Comparison of ENCODE assay signal across 2 cellular contexts in the genomic region with DNA sequence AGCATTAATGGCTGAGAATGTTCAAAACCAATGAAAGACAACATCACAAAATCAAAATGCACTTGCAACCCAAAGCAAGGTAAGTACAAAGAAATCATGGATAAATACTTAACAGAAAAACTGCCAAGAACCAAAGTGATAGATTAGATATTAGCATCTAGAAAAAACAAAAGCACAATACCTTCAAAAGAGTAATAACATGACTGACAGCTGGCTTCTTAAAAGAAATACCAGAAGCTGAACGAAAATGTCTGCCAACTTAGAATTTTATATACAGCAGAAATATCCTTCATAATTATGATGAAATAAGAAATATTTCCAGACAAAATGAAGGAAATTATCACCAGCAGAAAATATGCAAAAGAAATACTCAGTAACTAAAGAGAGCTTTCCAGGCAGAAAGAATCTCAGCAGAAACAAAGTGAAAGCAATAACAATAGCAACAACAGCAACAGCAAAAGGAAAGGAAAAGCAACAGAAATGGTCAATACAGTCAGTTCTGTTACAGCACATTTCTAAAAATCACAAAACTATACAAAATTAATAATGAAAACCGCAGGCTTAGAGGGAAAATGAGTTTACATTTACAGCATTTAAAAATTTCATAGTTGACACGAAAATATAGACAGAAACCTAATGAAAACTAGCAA.
A peak's percentile ranks its signal among the peaks of the same experiment; 100 is the strongest.
TF ChIP-seq lines count a peak whose summit lies in the region.

No MANE protein-coding gene starts in this region.

TF ChIP-seq in SK-N-SH treated with all-trans-retinoic acid at 6 μM for 48 hours, 23 proteins besides CTCF, POLR2A, EP300 and RAD21 (continued from another document):
- TF ChIP-seq, protein P1, sequence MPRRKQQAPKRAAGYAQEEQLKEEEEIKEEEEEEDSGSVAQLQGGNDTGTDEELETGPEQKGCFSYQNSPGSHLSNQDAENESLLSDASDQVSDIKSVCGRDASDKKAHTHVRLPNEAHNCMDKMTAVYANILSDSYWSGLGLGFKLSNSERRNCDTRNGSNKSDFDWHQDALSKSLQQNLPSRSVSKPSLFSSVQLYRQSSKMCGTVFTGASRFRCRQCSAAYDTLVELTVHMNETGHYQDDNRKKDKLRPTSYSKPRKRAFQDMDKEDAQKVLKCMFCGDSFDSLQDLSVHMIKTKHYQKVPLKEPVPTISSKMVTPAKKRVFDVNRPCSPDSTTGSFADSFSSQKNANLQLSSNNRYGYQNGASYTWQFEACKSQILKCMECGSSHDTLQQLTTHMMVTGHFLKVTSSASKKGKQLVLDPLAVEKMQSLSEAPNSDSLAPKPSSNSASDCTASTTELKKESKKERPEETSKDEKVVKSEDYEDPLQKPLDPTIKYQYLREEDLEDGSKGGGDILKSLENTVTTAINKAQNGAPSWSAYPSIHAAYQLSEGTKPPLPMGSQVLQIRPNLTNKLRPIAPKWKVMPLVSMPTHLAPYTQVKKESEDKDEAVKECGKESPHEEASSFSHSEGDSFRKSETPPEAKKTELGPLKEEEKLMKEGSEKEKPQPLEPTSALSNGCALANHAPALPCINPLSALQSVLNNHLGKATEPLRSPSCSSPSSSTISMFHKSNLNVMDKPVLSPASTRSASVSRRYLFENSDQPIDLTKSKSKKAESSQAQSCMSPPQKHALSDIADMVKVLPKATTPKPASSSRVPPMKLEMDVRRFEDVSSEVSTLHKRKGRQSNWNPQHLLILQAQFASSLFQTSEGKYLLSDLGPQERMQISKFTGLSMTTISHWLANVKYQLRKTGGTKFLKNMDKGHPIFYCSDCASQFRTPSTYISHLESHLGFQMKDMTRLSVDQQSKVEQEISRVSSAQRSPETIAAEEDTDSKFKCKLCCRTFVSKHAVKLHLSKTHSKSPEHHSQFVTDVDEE (CRISPR knock-in tag; IDR thresholded peaks at IDR 0.05), result no peak
- no peak for TF ChIP-seq GLIS3 (CRISPR knock-in tag; IDR thresholded peaks at IDR 0.05)
- no peak for TF ChIP-seq ZNF8 (CRISPR knock-in tag; IDR thresholded peaks at IDR 0.05)
- TF ChIP-seq, protein P2, sequence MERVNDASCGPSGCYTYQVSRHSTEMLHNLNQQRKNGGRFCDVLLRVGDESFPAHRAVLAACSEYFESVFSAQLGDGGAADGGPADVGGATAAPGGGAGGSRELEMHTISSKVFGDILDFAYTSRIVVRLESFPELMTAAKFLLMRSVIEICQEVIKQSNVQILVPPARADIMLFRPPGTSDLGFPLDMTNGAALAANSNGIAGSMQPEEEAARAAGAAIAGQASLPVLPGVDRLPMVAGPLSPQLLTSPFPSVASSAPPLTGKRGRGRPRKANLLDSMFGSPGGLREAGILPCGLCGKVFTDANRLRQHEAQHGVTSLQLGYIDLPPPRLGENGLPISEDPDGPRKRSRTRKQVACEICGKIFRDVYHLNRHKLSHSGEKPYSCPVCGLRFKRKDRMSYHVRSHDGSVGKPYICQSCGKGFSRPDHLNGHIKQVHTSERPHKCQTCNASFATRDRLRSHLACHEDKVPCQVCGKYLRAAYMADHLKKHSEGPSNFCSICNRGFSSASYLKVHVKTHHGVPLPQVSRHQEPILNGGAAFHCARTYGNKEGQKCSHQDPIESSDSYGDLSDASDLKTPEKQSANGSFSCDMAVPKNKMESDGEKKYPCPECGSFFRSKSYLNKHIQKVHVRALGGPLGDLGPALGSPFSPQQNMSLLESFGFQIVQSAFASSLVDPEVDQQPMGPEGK (CRISPR knock-in tag; IDR thresholded peaks at IDR 0.05; ENCODE audit: borderline replicate concordance), result no peak
- TF ChIP-seq BACH2 (CRISPR knock-in tag; IDR thresholded peaks at IDR 0.05; ENCODE audit: borderline replicate concordance), result no peak
- TF ChIP-seq PPARA (CRISPR knock-in tag; IDR thresholded peaks at IDR 0.05; ENCODE audit: borderline replicate concordance), result no peak
- TF ChIP-seq TOX (CRISPR knock-in tag; IDR thresholded peaks at IDR 0.05; ENCODE audit: borderline replicate concordance), result no peak
- TF ChIP-seq ZFP30 (CRISPR knock-in tag; IDR thresholded peaks at IDR 0.05), result no peak

TF ChIP-seq in K562, 482 proteins besides CTCF, POLR2A, EP300 and RAD21 (continued from another document):
- TF ChIP-seq, protein P3, sequence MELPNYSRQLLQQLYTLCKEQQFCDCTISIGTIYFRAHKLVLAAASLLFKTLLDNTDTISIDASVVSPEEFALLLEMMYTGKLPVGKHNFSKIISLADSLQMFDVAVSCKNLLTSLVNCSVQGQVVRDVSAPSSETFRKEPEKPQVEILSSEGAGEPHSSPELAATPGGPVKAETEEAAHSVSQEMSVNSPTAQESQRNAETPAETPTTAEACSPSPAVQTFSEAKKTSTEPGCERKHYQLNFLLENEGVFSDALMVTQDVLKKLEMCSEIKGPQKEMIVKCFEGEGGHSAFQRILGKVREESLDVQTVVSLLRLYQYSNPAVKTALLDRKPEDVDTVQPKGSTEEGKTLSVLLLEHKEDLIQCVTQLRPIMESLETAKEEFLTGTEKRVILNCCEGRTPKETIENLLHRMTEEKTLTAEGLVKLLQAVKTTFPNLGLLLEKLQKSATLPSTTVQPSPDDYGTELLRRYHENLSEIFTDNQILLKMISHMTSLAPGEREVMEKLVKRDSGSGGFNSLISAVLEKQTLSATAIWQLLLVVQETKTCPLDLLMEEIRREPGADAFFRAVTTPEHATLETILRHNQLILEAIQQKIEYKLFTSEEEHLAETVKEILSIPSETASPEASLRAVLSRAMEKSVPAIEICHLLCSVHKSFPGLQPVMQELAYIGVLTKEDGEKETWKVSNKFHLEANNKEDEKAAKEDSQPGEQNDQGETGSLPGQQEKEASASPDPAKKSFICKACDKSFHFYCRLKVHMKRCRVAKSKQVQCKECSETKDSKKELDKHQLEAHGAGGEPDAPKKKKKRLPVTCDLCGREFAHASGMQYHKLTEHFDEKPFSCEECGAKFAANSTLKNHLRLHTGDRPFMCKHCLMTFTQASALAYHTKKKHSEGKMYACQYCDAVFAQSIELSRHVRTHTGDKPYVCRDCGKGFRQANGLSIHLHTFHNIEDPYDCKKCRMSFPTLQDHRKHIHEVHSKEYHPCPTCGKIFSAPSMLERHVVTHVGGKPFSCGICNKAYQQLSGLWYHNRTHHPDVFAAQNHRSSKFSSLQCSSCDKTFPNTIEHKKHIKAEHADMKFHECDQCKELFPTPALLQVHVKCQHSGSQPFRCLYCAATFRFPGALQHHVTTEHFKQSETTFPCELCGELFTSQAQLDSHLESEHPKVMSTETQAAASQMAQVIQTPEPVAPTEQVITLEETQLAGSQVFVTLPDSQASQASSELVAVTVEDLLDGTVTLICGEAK (IDR thresholded peaks at IDR 0.05), result peak; percentile 19; the same call in 1 of the 2 replicates
- TF ChIP-seq, protein P3 (CRISPR knock-in tag; IDR thresholded peaks at IDR 0.05), result no peak
- TF ChIP-seq, protein P4, sequence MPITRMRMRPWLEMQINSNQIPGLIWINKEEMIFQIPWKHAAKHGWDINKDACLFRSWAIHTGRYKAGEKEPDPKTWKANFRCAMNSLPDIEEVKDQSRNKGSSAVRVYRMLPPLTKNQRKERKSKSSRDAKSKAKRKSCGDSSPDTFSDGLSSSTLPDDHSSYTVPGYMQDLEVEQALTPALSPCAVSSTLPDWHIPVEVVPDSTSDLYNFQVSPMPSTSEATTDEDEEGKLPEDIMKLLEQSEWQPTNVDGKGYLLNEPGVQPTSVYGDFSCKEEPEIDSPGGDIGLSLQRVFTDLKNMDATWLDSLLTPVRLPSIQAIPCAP (CRISPR knock-in tag; IDR thresholded peaks at IDR 0.05; ENCODE audit: borderline replicate concordance), result no peak
- TF ChIP-seq ZNF79 (CRISPR knock-in tag; IDR thresholded peaks at IDR 0.05; ENCODE audit: low read depth), result no peak
